ENCODE assay signal across 20 cellular contexts in the genomic region with DNA sequence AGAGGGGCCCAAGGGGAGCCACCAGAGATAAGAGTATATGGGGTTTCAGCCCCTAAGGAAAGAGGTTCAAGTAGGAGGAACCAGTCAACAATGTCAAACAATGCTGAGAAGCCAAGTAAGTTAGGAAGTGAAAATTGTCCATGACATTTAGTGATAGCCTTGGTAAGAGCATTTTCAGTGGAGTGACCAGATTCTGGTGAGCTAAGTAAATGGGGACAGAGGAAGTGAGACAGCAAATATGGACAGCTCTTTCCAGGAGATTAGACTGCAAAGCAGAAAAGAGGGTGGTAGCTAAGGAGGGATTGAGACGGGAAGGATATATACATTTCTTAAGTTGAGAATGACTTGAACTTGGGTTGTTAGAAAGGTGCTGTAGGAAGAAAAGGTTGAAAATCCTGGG. TPM values are rescaled to one million over a fixed set of nuclear protein-coding genes. Genes with fewer than 3 reads are reported as not detected.
A peak's percentile ranks its signal among the peaks of the same experiment; 100 is the strongest.
DNase-seq lines count a peak whose midpoint lies in the region; ATAC-seq, FAIRE-seq and TF ChIP-seq lines count a peak whose summit lies in the region.
"Had no signal": no experiment of that assay in that cellular context is flagged by ENCODE, and none has a peak within 500 bp of the region (broad histone marks: within the 10 kb centered on the region; RNA-seq: fewer than 3 reads in every experiment).

No MANE protein-coding gene starts in this region.

- H3K9ac ChIP-seq in HepG2 (ENCODE audit: insufficient read depth, low read depth, low read length) (no peak overlapping the region), K562 (ENCODE audit: insufficient read depth in 1 of 2, low read depth in 2 of 2, low read length in 2 of 2) (no peak overlapping the region)
- H3K9ac ChIP-seq: KMS-11 had no signal

- no peaks in the 10 kb centered on the region for H3K9me1 ChIP-seq in K562 (ENCODE audit: control insufficient read depth, insufficient read depth, low read length)

- no peak for TF ChIP-seq EP300 in HepG2 (IDR thresholded peaks at IDR 0.05; ENCODE audit: low read depth in 2 of 2, low read length in 2 of 2)
- TF ChIP-seq EP300 in HepG2 (CRISPR knock-in tag; IDR thresholded peaks at IDR 0.05; ENCODE audit: borderline replicate concordance): no peak
- peak; percentile 35; the same call in 1 of the 2 replicates for TF ChIP-seq EP300 in K562 (IDR thresholded peaks at IDR 0.05; ENCODE audit: low read length)
- TF ChIP-seq EP300 in sigmoid colon (IDR thresholded peaks at IDR 0.05): no peak

- WGBS in right lobe of liver (ENCODE audit: insufficient coverage, low coverage, low lambda C conversion rate, missing lambda C conversion rate): 43% methylated on average over 1 of the region's 1 CpG
- 100% methylated on average over 1 of the region's 1 CpG for WGBS in HepG2 (ENCODE audit: low lambda C conversion rate)
- WGBS in K562 (ENCODE audit: insufficient coverage, low coverage, missing lambda C conversion rate): 26% methylated on average over 1 of the region's 1 CpG
- 91% methylated on average over 1 of the region's 1 CpG for WGBS in sigmoid colon, 2 donors

- H3K4me1 ChIP-seq in right lobe of liver (peaks cover 0 to 43% (median 21%) of the 10 kb centered on the region in 4 donors), HepG2 (ENCODE audit: insufficient read depth, low read length) (peaks cover 11% of the 10 kb centered on the region; the same call in 1 of the 2 replicates), K562 (replicated peaks in 1 of 2; ENCODE audit: control insufficient read depth in 2 of 2, insufficient read depth in 2 of 2, low read length in 2 of 2) (peaks cover 0 to 2% of the 10 kb centered on the region in 2 experiments; a peak in 1 of 5 replicates), sigmoid colon (peaks cover 0 to 65% (median 55%) of the 10 kb centered on the region in 4 donors), uterus (peaks cover 0 to 13% of the 10 kb centered on the region in 2 donors)
- H3K4me1 ChIP-seq: BE2C, SJSA1 had no signal

- ATAC-seq in right lobe of liver (peak; percentile 5 to 42 (median 19)), HepG2 (no peak), K562 (peak; percentile 89), GM18517 (IDR thresholded peaks at IDR 0.05; ENCODE audit: unreplicated experiment) (no peak)
- ATAC-seq in natural killer cell treated with Interleukin-12 subunit alpha and Interleukin-12 subunit beta and Interleukin-15 and Interleukin-18, amount 100 ng/mL, for 72 hours: no peak
- ATAC-seq: GM12878 had no signal

- TF ChIP-seq CTCF in right lobe of liver (IDR thresholded peaks at IDR 0.05) (no peak), HepG2 (CRISPR knock-in tag; IDR thresholded peaks at IDR 0.05) (no peak), K562 (IDR thresholded peaks at IDR 0.05 in 2 of 3, conservative IDR thresholded peaks at IDR 0.05 in 1 of 3; ENCODE audit: insufficient read depth in 2 of 3, low read depth in 1 of 3, low read length in 3 of 3) (no peak), sigmoid colon (IDR thresholded peaks at IDR 0.05) (no peak), uterus (IDR thresholded peaks at IDR 0.05) (no peak)

- DNase-seq in right lobe of liver (no peak), HepG2 (ENCODE audit: low spot score) (no peak), K562 (ENCODE audit: extremely low read depth in 1 of 4, low spot score in 3 of 4) (peak in 2 of 4 experiments; percentile 42 to 51), sigmoid colon (no peak), uterus (no peak), islet precursor cell (no peak)
- no peak for DNase-seq in natural killer cell treated with Interleukin-12 subunit alpha and Interleukin-12 subunit beta and Interleukin-15 and Interleukin-18, amount 100 ng/mL, for 72 hours (ENCODE audit: low spot score)
- DNase-seq: BE2C; Calu3; CD4-positive, alpha-beta T cell; DMS53; EL; NCI-H1417; NCI-H1930; NCI-H226; NCI-H524 had no signal

- H3K36me3 ChIP-seq in right lobe of liver (peaks cover 0 to 13% (median 3%) of the 10 kb centered on the region in 4 donors), HepG2 (replicated peaks in 1 of 2; ENCODE audit: control insufficient read depth in 1 of 2, insufficient read depth in 2 of 2, low read length in 2 of 2) (peaks cover 1 to 22% of the 10 kb centered on the region in 2 experiments), K562 (ENCODE audit: control insufficient read depth, insufficient read depth, low read length) (peaks cover 63% of the 10 kb centered on the region), sigmoid colon (peaks cover 0 to 26% (median 8%) of the 10 kb centered on the region in 4 donors), uterus (no peaks in the 10 kb centered on the region)

- H2AFZ ChIP-seq in HepG2 (ENCODE audit: low read length): no peak overlapping the region
- no peak overlapping the region for H2AFZ ChIP-seq in K562 (ENCODE audit: low read depth, low read length)

- H3K4me2 ChIP-seq in HepG2 (ENCODE audit: low read depth, low read length) (no peak overlapping the region), K562 (ENCODE audit: insufficient read depth, low read length) (no peak overlapping the region)
- H3K4me2 ChIP-seq: KMS-11 had no signal

- TF ChIP-seq POLR2A in right lobe of liver (IDR thresholded peaks at IDR 0.05): no peak
- TF ChIP-seq POLR2A in HepG2 (IDR thresholded peaks at IDR 0.05; ENCODE audit: insufficient read depth in 1 of 2, low read depth in 2 of 2, low read length in 2 of 2): no peak
- no peak for TF ChIP-seq POLR2A in K562 (conservative IDR thresholded peaks at IDR 0.05)
- TF ChIP-seq POLR2A in sigmoid colon (IDR thresholded peaks at IDR 0.05): no peak
- TF ChIP-seq POLR2A in uterus (IDR thresholded peaks at IDR 0.05): no peak

- POLR2A ChIA-PET in HepG2 (lab: Yijun Ruan, JAX): no interaction called here
- POLR2A ChIA-PET in K562 (lab: Yijun Ruan, JAX): interaction anchor here (0.5 to 1.9 kb wide), 7 partner anchors 10 to 222 kb away, joined by 3 to 10 read pairs (median 3); a partner anchor contains a TSS

- H3K4me1 Mint-ChIP-seq in natural killer cell treated with Interleukin-12 subunit alpha and Interleukin-12 subunit beta and Interleukin-15 and Interleukin-18, amount 100 ng/mL, for 72 hours (ENCODE audit: low read depth in 2 of 2): no peaks in the 10 kb centered on the region

- no peaks in the 10 kb centered on the region for H3K79me2 ChIP-seq in HepG2 (ENCODE audit: insufficient read depth, low read length)
- H3K79me2 ChIP-seq in K562 (ENCODE audit: control insufficient read depth, insufficient read depth, low read length): no peaks in the 10 kb centered on the region

- FAIRE-seq in HepG2 (lab: Jason Lieb, UNC) (no peak), K562 (lab: Jason Lieb, UNC) (peak; percentile 23)
- FAIRE-seq: GM12878 had no signal

- no peak overlapping the region for H3K4me3 Mint-ChIP-seq in natural killer cell treated with Interleukin-12 subunit alpha and Interleukin-12 subunit beta and Interleukin-15 and Interleukin-18, amount 100 ng/mL, for 72 hours
- H3K4me3 Mint-ChIP-seq: CD4-positive, alpha-beta T cell had no signal

- peaks cover 9% of the 10 kb centered on the region for H3K36me3 Mint-ChIP-seq in natural killer cell treated with Interleukin-12 subunit alpha and Interleukin-12 subunit beta and Interleukin-15 and Interleukin-18, amount 100 ng/mL, for 72 hours

- H3K4me3 ChIP-seq in right lobe of liver: no peak overlapping the region
- no peak overlapping the region for H3K4me3 ChIP-seq in HepG2 (replicated peaks in 1 of 3; ENCODE audit: insufficient read depth in 1 of 3, low read depth in 2 of 3, low read length in 3 of 3)
- H3K4me3 ChIP-seq in K562: no peak overlapping the region
- H3K4me3 ChIP-seq in sigmoid colon: no peak overlapping the region
- no peak overlapping the region for H3K4me3 ChIP-seq in uterus
- H3K4me3 ChIP-seq: GM12878, SJSA1 had no signal

- intact Hi-C loops in right lobe of liver (cut with DNase I): no loop called here
- intact Hi-C loops in HepG2 (cut with micrococcal nuclease; ENCODE audit: unreplicated experiment): loop anchor here (10.0 kb wide), 1 partner anchor 129 kb away; a partner anchor contains a TSS
- intact Hi-C loops in K562 (cut with micrococcal nuclease): no loop called here
- intact Hi-C loops in sigmoid colon (cut with DNase I): loop anchor here (2.0 kb wide), 1 partner anchor 27 kb away; no protein-coding TSS in a partner anchor
- intact Hi-C loops in uterus (cut with DNase I; ENCODE audit: low total_unique reads): loop anchor here (10.0 kb wide), 1 partner anchor 99 kb away; no protein-coding TSS in a partner anchor

- H3K9me3 ChIP-seq in right lobe of liver: no peaks in the 10 kb centered on the region
- H3K9me3 ChIP-seq in HepG2 (ENCODE audit: low read length): no peaks in the 10 kb centered on the region
- H3K9me3 ChIP-seq in K562 (replicated peaks; ENCODE audit: control insufficient read depth, insufficient read depth, low read depth, low read length): no peaks in the 10 kb centered on the region
- H3K9me3 ChIP-seq in sigmoid colon: no peaks in the 10 kb centered on the region
- H3K9me3 ChIP-seq in uterus: no peaks in the 10 kb centered on the region
- H3K9me3 ChIP-seq: BE2C, SJSA1 had no signal

- no TSS peak for BruUV-seq in HepG2 (replicated peaks; lab: Mats Ljungman, UMichigan)
- no TSS peak for BruUV-seq in K562 (replicated peaks; lab: Mats Ljungman, UMichigan)

- H3K9me3 Mint-ChIP-seq in natural killer cell treated with Interleukin-12 subunit alpha and Interleukin-12 subunit beta and Interleukin-15 and Interleukin-18, amount 100 ng/mL, for 72 hours: no peaks in the 10 kb centered on the region
- H3K9me3 Mint-ChIP-seq: CD4-positive, alpha-beta T cell had no signal

- no peak for TF ChIP-seq RAD21 in HepG2 (CRISPR knock-in tag; IDR thresholded peaks at IDR 0.05)
- no peak for TF ChIP-seq RAD21 in K562 (CRISPR knock-in tag; conservative IDR thresholded peaks at IDR 0.05 in 1 of 2, IDR thresholded peaks at IDR 0.05 in 1 of 2)

- CTCF ChIA-PET in HepG2 (lab: Yijun Ruan, JAX; ENCODE audit: low intra/inter-chr PET ratio, low total read pairs): no interaction called here
- CTCF ChIA-PET in K562 (lab: Yijun Ruan, JAX; ENCODE audit: low intra/inter-chr PET ratio): no interaction called here

- no peaks in the 10 kb centered on the region for H3K27me3 Mint-ChIP-seq in natural killer cell treated with Interleukin-12 subunit alpha and Interleukin-12 subunit beta and Interleukin-15 and Interleukin-18, amount 100 ng/mL, for 72 hours
- H3K27me3 Mint-ChIP-seq: CD4-positive, alpha-beta T cell had no signal

- peak overlapping the region; percentile 28 to 74 (median 70) for H3K27ac ChIP-seq in right lobe of liver
- H3K27ac ChIP-seq in HepG2 (ENCODE audit: extremely low read length, insufficient read depth, low read length): no peak overlapping the region
- H3K27ac ChIP-seq in K562 (ENCODE audit: extremely low read depth, low read depth, low read length): peak overlapping the region; percentile 9; the same call in 2 of the 3 replicates
- peak overlapping the region in 3 of 4 donors; percentile 11 to 86 (median 85) for H3K27ac ChIP-seq in sigmoid colon
- H3K27ac ChIP-seq in uterus: peak overlapping the region; percentile 37 to 40
- H3K27ac ChIP-seq: KMS-11, SJSA1 had no signal

- H3K27ac Mint-ChIP-seq in natural killer cell treated with Interleukin-12 subunit alpha and Interleukin-12 subunit beta and Interleukin-15 and Interleukin-18, amount 100 ng/mL, for 72 hours: no peak overlapping the region
- H3K27ac Mint-ChIP-seq: CD4-positive, alpha-beta T cell had no signal

- H4K20me1 ChIP-seq in HepG2 (ENCODE audit: insufficient read depth, low read length): no peaks in the 10 kb centered on the region
- no peaks in the 10 kb centered on the region for H4K20me1 ChIP-seq in K562 (replicated peaks; ENCODE audit: control insufficient read depth, insufficient read depth, low read length)

- H3K27me3 ChIP-seq in right lobe of liver (no peaks in the 10 kb centered on the region), HepG2 (ENCODE audit: control insufficient read depth in 1 of 2, insufficient read depth in 2 of 2, low read length in 2 of 2) (no peaks in the 10 kb centered on the region; a peak in 1 of 5 replicates), K562 (ENCODE audit: control insufficient read depth in 2 of 2, insufficient read depth in 2 of 2, low read length in 2 of 2) (no peaks in the 10 kb centered on the region), sigmoid colon (no peaks in the 10 kb centered on the region), uterus (no peaks in the 10 kb centered on the region)
- H3K27me3 ChIP-seq: BE2C, SJSA1 had no signal

- in situ Hi-C loops in HepG2 (cut with HindIII; ENCODE audit: extremely low pct_ligation_motif_present, low pct_unique_long_range_greater_than_20kb) (loop anchor here (10.0 kb wide), 1 partner anchor 259 kb away; no protein-coding TSS in a partner anchor), K562 (cut with MboI) (no loop called here)

RNA-seq across cellular contexts. Expression of a gene that starts 22.9 kb away (rescaled TPM):
- total RNA-seq in right lobe of liver (1 to 10 TPM; 2.9 to 5.7 (median 5.1) TPM), HepG2 (2016; rRNA removed; fragmentation: Illumina TruSeq; extraction: Trizol) (18.9 and 23.7 TPM in 2 replicates), K562 (2014; rRNA removed) (10.6 and 11.9 TPM in 2 replicates), K562 (2014; rRNA removed; fragmentation: Illumina TruSeq; extraction: Trizol) (21.6 and 26.1 TPM in 2 replicates), K562 (2015; rRNA removed; fragmentation: Illumina TruSeq; extraction: Trizol) (22.4 and 24.6 TPM in 2 replicates), K562 (2021) (20.9 and 22.1 TPM in 2 replicates), sigmoid colon (10 to 100 TPM; 11.2 to 23.0 (median 14.8) TPM), uterus (10 to 100 TPM; 10.3 to 32.1 (median 21.3) TPM)
- total RNA-seq in HepG2 (2016; cell fraction: cytosol; rRNA removed; fragmentation: Illumina TruSeq; extraction: Trizol; ENCODE audit: low read depth): 4.0 and 4.8 TPM in 2 replicates
- total RNA-seq in HepG2 (2016; cell fraction: insoluble cytoplasmic fraction; rRNA removed; fragmentation: Illumina TruSeq; extraction: Trizol): 18.2 and 21.5 TPM in 2 replicates
- total RNA-seq in HepG2 (2016; cell fraction: membrane; rRNA removed; fragmentation: Illumina TruSeq; extraction: Trizol): 8.3 and 9.4 TPM in 2 replicates
- 18.8 and 20.7 TPM in 2 replicates for total RNA-seq in HepG2 (2016; cell fraction: nucleus; rRNA removed; fragmentation: Illumina TruSeq; extraction: Trizol)
- polyA plus RNA-seq in HepG2 (2011; rRNA removed) (5.1 and 6.3 TPM in 2 replicates), K562 (2011; rRNA removed) (36.9 and 40.1 TPM in 2 replicates), K562 (2014; fragmentation: Illumina TruSeq; extraction: Trizol) (21.6 and 25.2 TPM in 2 replicates), K562 (2014; fragmentation: Nextera tagmentation; extraction: Ambion mirVana) (10 to 100 TPM; 27.2 to 28.6 TPM), K562 (2014; rRNA removed) (19.5 and 20.8 TPM in 2 replicates), sigmoid colon (10 to 100 TPM; 13.2 to 21.4 (median 14.1) TPM)
- 2.7 and 2.9 TPM in 2 replicates for polyA plus RNA-seq in HepG2 (2011; cell fraction: cytosol; rRNA removed)
- 4.1 and 4.3 TPM in 2 replicates for polyA plus RNA-seq in HepG2 (2011; cell fraction: nucleus; rRNA removed)
- polyA plus RNA-seq in HepG2 (2012): 3.5 and 5.9 TPM in 2 replicates
- polyA plus RNA-seq in HepG2 (2016; cell fraction: cytosol; fragmentation: Illumina TruSeq; extraction: Trizol; ENCODE audit: low read depth): 1.4 and 1.8 TPM in 2 replicates
- 18.6 and 19.5 TPM in 2 replicates for polyA plus RNA-seq in HepG2 (2016; cell fraction: insoluble cytoplasmic fraction; fragmentation: Illumina TruSeq; extraction: Trizol; ENCODE audit: low read depth)
- 3.6 and 4.0 TPM in 2 replicates for polyA plus RNA-seq in HepG2 (2016; cell fraction: membrane; fragmentation: Illumina TruSeq; extraction: Trizol; ENCODE audit: low read depth)
- polyA plus RNA-seq in HepG2 (2016; cell fraction: nucleus; fragmentation: Illumina TruSeq; extraction: Trizol; ENCODE audit: insufficient read depth, low read depth): 20.7 and 27.8 TPM in 2 replicates
- 6.2 and 54.4 TPM in 2 replicates for polyA minus RNA-seq in HepG2 (2011; rRNA and poly(A)+ RNA removed; ENCODE audit: low replicate concordance)
- 2.5 and 5.3 TPM in 2 replicates for polyA minus RNA-seq in HepG2 (2011; cell fraction: cytosol; rRNA and poly(A)+ RNA removed)
- 8.5 and 9.9 TPM in 2 replicates for polyA minus RNA-seq in HepG2 (2011; cell fraction: nucleus; rRNA and poly(A)+ RNA removed)
- 24.4 and 43.5 TPM in 2 replicates for total RNA-seq in K562 (2011; cell fraction: chromatin; rRNA removed; ENCODE audit: low replicate concordance)
- total RNA-seq in K562 (2011; cell fraction: nucleolus; rRNA removed): 6.7 and 11.4 TPM in 2 replicates
- total RNA-seq in K562 (2011; cell fraction: nucleoplasm; rRNA removed): 21.4 and 33.4 TPM in 2 replicates
- 12.5 and 13.1 TPM in 2 replicates for polyA plus RNA-seq in K562 (2011; cell fraction: cytosol; rRNA removed)
- 45.2 and 49.2 TPM in 2 replicates for polyA plus RNA-seq in K562 (2011; cell fraction: nucleus; rRNA removed)
- 13.1 and 17.4 TPM in 2 replicates for polyA plus RNA-seq in K562 (2012)
- polyA minus RNA-seq in K562 (2011; rRNA and poly(A)+ RNA removed): 31.6 and 36.8 TPM in 2 replicates
- 6.3 and 11.5 TPM in 2 replicates for polyA minus RNA-seq in K562 (2011; cell fraction: cytosol; rRNA and poly(A)+ RNA removed)
- 16.2 and 25.9 TPM in 2 replicates for polyA minus RNA-seq in K562 (2011; cell fraction: nucleus; rRNA and poly(A)+ RNA removed)
- 10 to 100 TPM; 46.2 to 58.9 TPM for total RNA-seq in natural killer cell treated with Interleukin-12 subunit alpha and Interleukin-12 subunit beta and Interleukin-15 and Interleukin-18, amount 100 ng/mL, for 72 hours

Comparison
In these comparisons a context has a peak if more than half of its experiments do, and no peak if none do; other contexts are left out.
1. ATAC-seq: peak in right lobe of liver (4 of 4) and K562 (single experiment); none in HepG2 (single experiment), natural killer cell treated with Interleukin-12 subunit alpha and Interleukin-12 subunit beta and Interleukin-15 and Interleukin-18, amount 100 ng/mL, for 72 hours (0 of 2) and GM18517 (single experiment).
2. intact Hi-C loops: an anchor here in HepG2 (10.0 kb wide), sigmoid colon (2.0 kb wide) and uterus (10.0 kb wide); none called in right lobe of liver and K562.